ENCODE assay signal across 8 cellular contexts in the genomic region with DNA sequence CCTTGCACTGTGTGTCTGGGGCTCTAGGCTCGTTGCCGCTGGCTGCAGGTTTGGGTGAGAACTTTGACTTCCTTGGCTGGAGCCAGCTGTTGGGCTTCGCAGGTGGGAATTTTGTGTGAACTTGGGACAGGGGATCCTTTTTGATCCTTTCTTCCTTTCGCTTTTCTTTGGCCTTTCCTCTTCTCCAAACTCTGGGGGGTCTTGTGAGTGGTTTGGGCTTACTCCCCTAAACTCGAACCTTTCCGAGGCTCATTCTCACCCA.
DNase-seq lines count a peak whose midpoint lies in the region; ATAC-seq and TF ChIP-seq lines count a peak whose summit lies in the region.

No MANE protein-coding gene starts in this region.

- no peaks in the 10 kb centered on the region for H3K36me3 ChIP-seq in SK-N-MC (ENCODE audit: insufficient read depth, low read length)
- H3K36me3 ChIP-seq in rectal smooth muscle tissue (ENCODE audit: control insufficient read depth, insufficient read depth, low read length), result no peaks in the 10 kb centered on the region

- H3K27me3 ChIP-seq in rectal smooth muscle tissue (ENCODE audit: control insufficient read depth, insufficient read depth, low read length), result no peaks in the 10 kb centered on the region

- no peak for ATAC-seq in GM18870 (IDR thresholded peaks at IDR 0.05; ENCODE audit: unreplicated experiment)
- no peak for ATAC-seq in HG03045 (IDR thresholded peaks at IDR 0.05; ENCODE audit: unreplicated experiment)

- TF ChIP-seq CTCF in fibroblast of pulmonary artery (IDR thresholded peaks at IDR 0.05; ENCODE audit: low read length, missing control alignments), result no peak

- no peaks in the 10 kb centered on the region for H3K9me3 ChIP-seq in SK-N-MC (ENCODE audit: low read depth, low read length)

- H3K4me3 ChIP-seq in GM08714 (ENCODE audit: low read length), result peak overlapping the region; percentile 74
- H3K4me3 ChIP-seq in SK-N-MC, result peak overlapping the region; percentile 87
- H3K4me3 ChIP-seq in fibroblast of pulmonary artery (replicated peaks; ENCODE audit: low read depth, low read length), result peak overlapping the region; percentile 77
- peak overlapping the region; percentile 96 for H3K4me3 ChIP-seq in rectal smooth muscle tissue (ENCODE audit: low read length)

- peaks cover 18% of the 10 kb centered on the region for H3K4me1 ChIP-seq in rectal smooth muscle tissue (ENCODE audit: control insufficient read depth, insufficient read depth, low read length)

- H3K9ac ChIP-seq in SK-N-MC (ENCODE audit: insufficient read length), result peak overlapping the region; percentile 74
- peak overlapping the region; percentile 84 for H3K9ac ChIP-seq in rectal smooth muscle tissue (ENCODE audit: low read length)

- H3K27ac ChIP-seq in SK-N-MC (no peak overlapping the region), rectal smooth muscle tissue (ENCODE audit: low read depth, low read length) (peak overlapping the region; percentile 83)

- DNase-seq in SK-N-MC (ENCODE audit: low read depth, low spot score), result no peak
- DNase-seq in fibroblast of pulmonary artery (ENCODE audit: low read depth), result no peak
- no peak for DNase-seq in NCI-H82 treated with DMSO at 0.1 percent for 48 hours (lab: John Stamatoyannopoulos, UW; ENCODE audit: unreplicated experiment)
- DNase-seq in SIG-M5 treated with dmso at 0.1 percent for 504 hours (lab: John Stamatoyannopoulos, UW; ENCODE audit: unreplicated experiment), result no peak
